Comparison of ENCODE assay signal across 11 cellular contexts in the genomic region with DNA sequence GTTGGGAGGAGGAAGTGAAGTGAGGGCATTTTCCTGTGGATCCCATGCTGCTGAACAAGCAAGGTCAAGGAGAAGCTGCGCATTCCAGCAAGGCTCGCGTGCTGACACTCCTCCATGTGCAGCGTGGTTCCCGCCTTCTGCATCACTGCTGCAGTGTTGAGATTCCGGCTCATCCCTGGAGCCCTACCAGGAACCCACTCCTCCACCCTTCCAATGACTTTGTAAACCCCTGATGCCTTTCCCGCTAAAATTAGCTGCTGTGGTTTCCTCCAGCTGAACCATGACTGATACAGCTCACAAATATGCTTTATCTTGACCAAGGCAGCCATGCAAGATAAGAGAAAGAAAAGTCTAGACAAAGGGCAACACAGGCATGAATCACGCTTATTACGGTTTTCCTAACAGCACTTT. TPM values are rescaled to one million over a fixed set of nuclear protein-coding genes. Genes with fewer than 3 reads are reported as not detected.
A peak's percentile ranks its signal among the peaks of the same experiment; 100 is the strongest.
DNase-seq lines count a peak whose midpoint lies in the region; ATAC-seq and TF ChIP-seq lines count a peak whose summit lies in the region.
"Had no signal": no experiment of that assay in that cellular context is flagged by ENCODE, and none has a peak within 500 bp of the region (broad histone marks: within the 10 kb centered on the region; RNA-seq: fewer than 3 reads in every experiment).

No MANE protein-coding gene starts in this region.

- no peaks in the 10 kb centered on the region for H3K9me3 ChIP-seq in SK-N-SH

- no peaks in the 10 kb centered on the region for H3K9me2 ChIP-seq in SK-N-SH

- H3K4me3 Mint-ChIP-seq in nephron progenitor cell: no peak overlapping the region

- POLR2A ChIA-PET in SK-N-SH (lab: Yijun Ruan, JAX): no interaction called here

- DNase-seq in EH (ENCODE audit: low read depth) (peak; percentile 92), SK-N-SH (no peak), foreskin melanocyte (peak; percentile 64), pulmonary artery endothelial cell (ENCODE audit: low read depth, low spot score) (peak; percentile 83), nephron progenitor cell (no peak), GM19238 (ENCODE audit: insufficient read length, low spot score) (no peak), SW 1271 (lab: John Stamatoyannopoulos, UW) (no peak)
- DNase-seq: NCI-H524 had no signal

- no peak overlapping the region for H3K27ac Mint-ChIP-seq in nephron progenitor cell

- H3K79me2 ChIP-seq in SK-N-SH (ENCODE audit: insufficient read depth): no peaks in the 10 kb centered on the region

- H3F3A ChIP-seq in SK-N-SH (replicated peaks; ENCODE audit: insufficient read depth): no peaks in the 10 kb centered on the region

- H3K4me1 Mint-ChIP-seq in nephron progenitor cell: peaks cover 37% of the 10 kb centered on the region

- peaks cover 6 to 9% of the 10 kb centered on the region in 2 experiments; a peak in 2 of 4 replicates for H3K4me1 ChIP-seq in SK-N-SH (ENCODE audit: control insufficient read depth in 1 of 2, insufficient read depth in 2 of 2, low read depth in 1 of 2, low read length in 1 of 2)

- H3K9ac ChIP-seq in SK-N-SH: peak overlapping the region; percentile 36; the same call in 1 of the 2 replicates

- no peak for ATAC-seq in HG03442 (IDR thresholded peaks at IDR 0.05; ENCODE audit: unreplicated experiment)

- no peak overlapping the region for H3K4me3 ChIP-seq in SK-N-SH (ENCODE audit: low read depth in 2 of 2, low read length in 1 of 2)
- H3K4me3 ChIP-seq: skin epidermis had no signal

- H2AFZ ChIP-seq in SK-N-SH (ENCODE audit: low read depth): peak overlapping the region; percentile 44; the same call in 1 of the 2 replicates

- WGBS in SK-N-SH (ENCODE audit: low lambda C conversion rate): 76% methylated on average over 9 of the region's 9 CpGs

- H3K27me3 Mint-ChIP-seq in nephron progenitor cell (ENCODE audit: low read depth, poor library complexity): peaks cover 13% of the 10 kb centered on the region

- H3K36me3 Mint-ChIP-seq in nephron progenitor cell (ENCODE audit: low read depth): no peaks in the 10 kb centered on the region

- no peaks in the 10 kb centered on the region for H3K27me3 ChIP-seq in SK-N-SH (ENCODE audit: insufficient read depth)

- no peaks in the 10 kb centered on the region for H3K36me3 ChIP-seq in SK-N-SH (replicated peaks in 1 of 2; ENCODE audit: control insufficient read depth in 1 of 2, insufficient read depth in 2 of 2, low read length in 1 of 2)

- peaks cover 17% of the 10 kb centered on the region for H3K9me3 Mint-ChIP-seq in nephron progenitor cell

- TF ChIP-seq CTCF in SK-N-SH (IDR thresholded peaks at IDR 0.05): no peak
- no peak for TF ChIP-seq CTCF in nephron progenitor cell (IDR thresholded peaks at IDR 0.05)

- CTCF ChIA-PET in SK-N-SH (lab: Yijun Ruan, JAX): interaction anchor here (1.0 to 9.3 kb wide), 4 partner anchors 8 to 48 kb away, joined by 3 to 69 read pairs (median 23); no protein-coding TSS in a partner anchor

- peak overlapping the region in 1 of 2 experiments; percentile 50; a peak in 2 of 4 replicates for H3K27ac ChIP-seq in SK-N-SH (ENCODE audit: low read depth in 2 of 2, low read length in 1 of 2)

- no peak for TF ChIP-seq EP300 in SK-N-SH (IDR thresholded peaks at IDR 0.05; ENCODE audit: borderline replicate concordance in 1 of 2, low read depth in 1 of 2, low read length in 1 of 2)

- no peaks in the 10 kb centered on the region for H4K20me1 ChIP-seq in SK-N-SH (ENCODE audit: insufficient read depth)

- peak overlapping the region; percentile 8; the same call in 1 of the 2 replicates for H3K4me2 ChIP-seq in SK-N-SH

- no peak for TF ChIP-seq RAD21 in SK-N-SH (IDR thresholded peaks at IDR 0.05; ENCODE audit: low read length)

TF ChIP-seq in SK-N-SH, 30 proteins besides CTCF, POLR2A, EP300 and RAD21 (continues in another document):
- TF ChIP-seq, protein P1, sequence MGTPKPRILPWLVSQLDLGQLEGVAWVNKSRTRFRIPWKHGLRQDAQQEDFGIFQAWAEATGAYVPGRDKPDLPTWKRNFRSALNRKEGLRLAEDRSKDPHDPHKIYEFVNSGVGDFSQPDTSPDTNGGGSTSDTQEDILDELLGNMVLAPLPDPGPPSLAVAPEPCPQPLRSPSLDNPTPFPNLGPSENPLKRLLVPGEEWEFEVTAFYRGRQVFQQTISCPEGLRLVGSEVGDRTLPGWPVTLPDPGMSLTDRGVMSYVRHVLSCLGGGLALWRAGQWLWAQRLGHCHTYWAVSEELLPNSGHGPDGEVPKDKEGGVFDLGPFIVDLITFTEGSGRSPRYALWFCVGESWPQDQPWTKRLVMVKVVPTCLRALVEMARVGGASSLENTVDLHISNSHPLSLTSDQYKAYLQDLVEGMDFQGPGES (IDR thresholded peaks at IDR 0.05; ENCODE audit: low read depth, low read length): no peak
- TF ChIP-seq ELF1 (IDR thresholded peaks at IDR 0.05): no peak
- TF ChIP-seq, protein P2, sequence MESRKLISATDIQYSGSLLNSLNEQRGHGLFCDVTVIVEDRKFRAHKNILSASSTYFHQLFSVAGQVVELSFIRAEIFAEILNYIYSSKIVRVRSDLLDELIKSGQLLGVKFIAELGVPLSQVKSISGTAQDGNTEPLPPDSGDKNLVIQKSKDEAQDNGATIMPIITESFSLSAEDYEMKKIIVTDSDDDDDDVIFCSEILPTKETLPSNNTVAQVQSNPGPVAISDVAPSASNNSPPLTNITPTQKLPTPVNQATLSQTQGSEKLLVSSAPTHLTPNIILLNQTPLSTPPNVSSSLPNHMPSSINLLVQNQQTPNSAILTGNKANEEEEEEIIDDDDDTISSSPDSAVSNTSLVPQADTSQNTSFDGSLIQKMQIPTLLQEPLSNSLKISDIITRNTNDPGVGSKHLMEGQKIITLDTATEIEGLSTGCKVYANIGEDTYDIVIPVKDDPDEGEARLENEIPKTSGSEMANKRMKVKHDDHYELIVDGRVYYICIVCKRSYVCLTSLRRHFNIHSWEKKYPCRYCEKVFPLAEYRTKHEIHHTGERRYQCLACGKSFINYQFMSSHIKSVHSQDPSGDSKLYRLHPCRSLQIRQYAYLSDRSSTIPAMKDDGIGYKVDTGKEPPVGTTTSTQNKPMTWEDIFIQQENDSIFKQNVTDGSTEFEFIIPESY (IDR thresholded peaks at IDR 0.05; ENCODE audit: borderline replicate concordance, low read depth): no peak
- no peak for TF ChIP-seq NRF1 (IDR thresholded peaks at IDR 0.05; ENCODE audit: low read depth, low read length)
- TF ChIP-seq RCOR1 (IDR thresholded peaks at IDR 0.05; ENCODE audit: low read length): no peak
- TF ChIP-seq SIN3A (IDR thresholded peaks at IDR 0.05; ENCODE audit: borderline replicate concordance, low read depth, low read length): no peak
- TF ChIP-seq NFIC (IDR thresholded peaks at IDR 0.05; ENCODE audit: borderline replicate concordance): no peak
- TF ChIP-seq, protein P3, sequence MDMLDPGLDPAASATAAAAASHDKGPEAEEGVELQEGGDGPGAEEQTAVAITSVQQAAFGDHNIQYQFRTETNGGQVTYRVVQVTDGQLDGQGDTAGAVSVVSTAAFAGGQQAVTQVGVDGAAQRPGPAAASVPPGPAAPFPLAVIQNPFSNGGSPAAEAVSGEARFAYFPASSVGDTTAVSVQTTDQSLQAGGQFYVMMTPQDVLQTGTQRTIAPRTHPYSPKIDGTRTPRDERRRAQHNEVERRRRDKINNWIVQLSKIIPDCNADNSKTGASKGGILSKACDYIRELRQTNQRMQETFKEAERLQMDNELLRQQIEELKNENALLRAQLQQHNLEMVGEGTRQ (IDR thresholded peaks at IDR 0.05; ENCODE audit: borderline replicate concordance, low read depth, low read length): no peak
- no peak for TF ChIP-seq GATA2 (CRISPR knock-in tag; IDR thresholded peaks at IDR 0.05)
- TF ChIP-seq RXRA (IDR thresholded peaks at IDR 0.05; ENCODE audit: borderline replicate concordance, low read depth): 0 out of 2 replicates have a peak, but pooled peaks have one; percentile 14
- no peak for TF ChIP-seq MEF2A (IDR thresholded peaks at IDR 0.05; ENCODE audit: borderline replicate concordance, low read depth)
- TF ChIP-seq TAF1 (IDR thresholded peaks at IDR 0.05; ENCODE audit: borderline replicate concordance, low read depth, low read length): no peak
- TF ChIP-seq YY1 (IDR thresholded peaks at IDR 0.05; ENCODE audit: low read depth): no peak
- no peak for TF ChIP-seq MXI1 (IDR thresholded peaks at IDR 0.05; ENCODE audit: low read depth, low read length)
- TF ChIP-seq TEAD4 (IDR thresholded peaks at IDR 0.05; ENCODE audit: borderline replicate concordance, insufficient read depth): no peak
- TF ChIP-seq SMC3 (IDR thresholded peaks at IDR 0.05; ENCODE audit: low read depth, low read length): no peak
- TF ChIP-seq, protein P4, sequence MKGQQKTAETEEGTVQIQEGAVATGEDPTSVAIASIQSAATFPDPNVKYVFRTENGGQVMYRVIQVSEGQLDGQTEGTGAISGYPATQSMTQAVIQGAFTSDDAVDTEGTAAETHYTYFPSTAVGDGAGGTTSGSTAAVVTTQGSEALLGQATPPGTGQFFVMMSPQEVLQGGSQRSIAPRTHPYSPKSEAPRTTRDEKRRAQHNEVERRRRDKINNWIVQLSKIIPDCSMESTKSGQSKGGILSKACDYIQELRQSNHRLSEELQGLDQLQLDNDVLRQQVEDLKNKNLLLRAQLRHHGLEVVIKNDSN (IDR thresholded peaks at IDR 0.05; ENCODE audit: borderline replicate concordance, low read depth): no peak
- TF ChIP-seq FOXM1 (IDR thresholded peaks at IDR 0.05; ENCODE audit: low read depth): no peak
- peak; percentile 56; the same call in 1 of the 2 replicates for TF ChIP-seq TCF12 (IDR thresholded peaks at IDR 0.05)
- no peak; the same call in 1 of the 2 replicates for TF ChIP-seq POLR2AphosphoS5 (IDR thresholded peaks at IDR 0.05; ENCODE audit: low read depth, low read length)
- TF ChIP-seq, protein P5, sequence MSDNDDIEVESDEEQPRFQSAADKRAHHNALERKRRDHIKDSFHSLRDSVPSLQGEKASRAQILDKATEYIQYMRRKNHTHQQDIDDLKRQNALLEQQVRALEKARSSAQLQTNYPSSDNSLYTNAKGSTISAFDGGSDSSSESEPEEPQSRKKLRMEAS (IDR thresholded peaks at IDR 0.05; ENCODE audit: low read depth): peak; percentile 20; the same call in 1 of the 2 replicates
- no peak for TF ChIP-seq EZH2phosphoT487 (IDR thresholded peaks at IDR 0.05; ENCODE audit: borderline replicate concordance, low read depth)

RNA-seq across cellular contexts. Expression of a gene that starts 14.0 kb away (rescaled TPM):
- polyA plus RNA-seq in SK-N-SH (2012; rRNA removed): not detected in 2 replicates
- not detected in 2 replicates for polyA plus RNA-seq in SK-N-SH (2012; cell fraction: cytosol; rRNA removed)
- not detected in 2 replicates for polyA plus RNA-seq in SK-N-SH (2012; cell fraction: nucleus; rRNA removed)
- total RNA-seq in pulmonary artery endothelial cell: not detected in 2 replicates
- total RNA-seq: subcutaneous adipose tissue had no signal

RNA-seq across cellular contexts. Expression of a gene that starts 36.8 kb away (rescaled TPM):
- 0.31 and 0.39 TPM in 2 replicates for polyA plus RNA-seq in SK-N-SH (2012; rRNA removed)
- 0.12 and 0.29 TPM in 2 replicates for polyA plus RNA-seq in SK-N-SH (2012; cell fraction: cytosol; rRNA removed)
- 0.42 and 0.58 TPM in 2 replicates for polyA plus RNA-seq in SK-N-SH (2012; cell fraction: nucleus; rRNA removed)
- total RNA-seq in pulmonary artery endothelial cell: 0.35 and 0.40 TPM in 2 replicates

Comparison
In these comparisons a context has a peak if more than half of its experiments do, and no peak if none do; other contexts are left out.
1. DNase-seq: peak in EH (single experiment), foreskin melanocyte (single experiment) and pulmonary artery endothelial cell (single experiment); none in SK-N-SH (single experiment), nephron progenitor cell (single experiment), GM19238 (single experiment) and SW 1271 (0 of 2).